In genomic region chrX:26649534-26649933, GRCh38 we compare ENCODE assay signal across 8 cellular contexts.
DNase-seq lines count a peak whose midpoint lies in the region; TF ChIP-seq lines count a peak whose summit lies in the region.

No MANE protein-coding gene starts in this region.

- H3K4me3 ChIP-seq in WI38 (ENCODE audit: low read depth, low read length) (no peak overlapping the region), mesendoderm (ENCODE audit: low read length) (no peak overlapping the region)

- no peak overlapping the region for H3K56ac ChIP-seq in mesendoderm (ENCODE audit: low read length)

- H2BK120ac ChIP-seq in mesendoderm (ENCODE audit: low read depth, low read length), result no peak overlapping the region

- no CpG with 5 or more reads among the region's 7 CpGs for WGBS in mesendoderm (ENCODE audit: extremely low coverage, insufficient coverage, low lambda C conversion rate)

- H3K27ac ChIP-seq in mesendoderm (ENCODE audit: low read depth, low read length), result no peak overlapping the region

- H3K79me2 ChIP-seq in mesendoderm (ENCODE audit: control insufficient read depth, insufficient read depth, low read length), result no peaks in the 10 kb centered on the region

- H2BK15ac ChIP-seq in mesendoderm (replicated peaks; ENCODE audit: low read depth), result no peak overlapping the region

- H3K9me3 Mint-ChIP-seq in activated T-cell treated with anti-CD3 and anti-CD28 coated beads, Interleukin-2, amount 50 U/mL, for 24 hours, result peaks cover 8% of the 10 kb centered on the region

- H3K27me3 ChIP-seq in mesendoderm (ENCODE audit: insufficient read depth, low read length, poor library complexity), result no peaks in the 10 kb centered on the region

- H3K23ac ChIP-seq in mesendoderm (ENCODE audit: low read length), result no peak overlapping the region

- H3K79me1 ChIP-seq in mesendoderm (ENCODE audit: low read length), result no peaks in the 10 kb centered on the region

- no peak overlapping the region for H3K9ac ChIP-seq in mesendoderm (ENCODE audit: low read length)

- H3K4me1 ChIP-seq in mesendoderm (ENCODE audit: control insufficient read depth, low read depth, low read length), result no peaks in the 10 kb centered on the region

- H4K5ac ChIP-seq in mesendoderm (ENCODE audit: low read length), result no peak overlapping the region

- no peak overlapping the region for H3K4ac ChIP-seq in mesendoderm (ENCODE audit: low read depth, low read length)

- no peaks in the 10 kb centered on the region for H3K36me3 ChIP-seq in mesendoderm (ENCODE audit: control insufficient read depth, insufficient read depth, low read length)

- DNase-seq in HK-2 (ENCODE audit: unreplicated experiment), result peak; percentile 2
- DNase-seq in mesendoderm, result peak; percentile 28
- no peak for DNase-seq in ecto neural progenitor cell (ENCODE audit: low spot score)
- DNase-seq in activated T-cell treated with anti-CD3 and anti-CD28 coated beads, Interleukin-2, amount 50 U/mL, for 24 hours, result no peak
- no peak for DNase-seq in cerebellar nuclear complex (lab: John Stamatoyannopoulos, UW)
- DNase-seq in activated naive CD4-positive, alpha-beta T cell treated with anti-CD3 and anti-CD28 coated beads, Interleukin-2, amount 50 U/mL, for 16 hours, result no peak

- no peaks in the 10 kb centered on the region for H3K27me3 Mint-ChIP-seq in activated T-cell treated with anti-CD3 and anti-CD28 coated beads, Interleukin-2, amount 50 U/mL, for 24 hours

- H3K36me3 Mint-ChIP-seq in activated T-cell treated with anti-CD3 and anti-CD28 coated beads, Interleukin-2, amount 50 U/mL, for 24 hours (ENCODE audit: low read depth), result no peaks in the 10 kb centered on the region

- H3K27ac Mint-ChIP-seq in activated T-cell treated with anti-CD3 and anti-CD28 coated beads, Interleukin-2, amount 50 U/mL, for 24 hours, result no peak overlapping the region

- no peak overlapping the region for H3K4me3 Mint-ChIP-seq in activated T-cell treated with anti-CD3 and anti-CD28 coated beads, Interleukin-2, amount 50 U/mL, for 24 hours

- no peak overlapping the region for H2BK5ac ChIP-seq in mesendoderm (ENCODE audit: low read length)

- no peak overlapping the region for H3K4me2 ChIP-seq in mesendoderm (ENCODE audit: low read length)

- peak; percentile 53 for TF ChIP-seq CTCF in GM12872 (IDR thresholded peaks at IDR 0.05; ENCODE audit: insufficient read depth, low read depth, low read length)
- peak; percentile 21; the same call in 1 of the 2 replicates for TF ChIP-seq CTCF in WI38 (IDR thresholded peaks at IDR 0.05; ENCODE audit: low read depth, low read length)

- no peak overlapping the region for H2AK5ac ChIP-seq in mesendoderm (ENCODE audit: low read length)

- H3K4me1 Mint-ChIP-seq in activated T-cell treated with anti-CD3 and anti-CD28 coated beads, Interleukin-2, amount 50 U/mL, for 24 hours (ENCODE audit: low read depth), result no peaks in the 10 kb centered on the region

- no peak overlapping the region for H4K8ac ChIP-seq in mesendoderm (ENCODE audit: low read depth, low read length)

- no peak overlapping the region for H3K18ac ChIP-seq in mesendoderm (ENCODE audit: low read length)

Comparison
In these comparisons a context has a peak if more than half of its experiments do, and no peak if none do; other contexts are left out.
1. DNase-seq: peak in HK-2 (single experiment) and mesendoderm (single experiment); none in ecto neural progenitor cell (single experiment), activated T-cell treated with anti-CD3 and anti-CD28 coated beads, Interleukin-2, amount 50 U/mL, for 24 hours (single experiment), cerebellar nuclear complex (0 of 2) and activated naive CD4-positive, alpha-beta T cell treated with anti-CD3 and anti-CD28 coated beads, Interleukin-2, amount 50 U/mL, for 16 hours (single experiment).